8 cellular contexts compared by ENCODE assay signal in genomic region chr5:65825388-65826328, GRCh38.
DNase-seq lines count a peak whose midpoint lies in the region; ATAC-seq and TF ChIP-seq lines count a peak whose summit lies in the region.

No MANE protein-coding gene starts in this region.

- no peak overlapping the region for H3K4me3 ChIP-seq in tibial nerve

- no peaks in the 10 kb centered on the region for H3K9me3 Mint-ChIP-seq in naive B cell
- no peaks in the 10 kb centered on the region for H3K9me3 Mint-ChIP-seq in WTC11

- no peaks in the 10 kb centered on the region for H3K36me3 ChIP-seq in tibial nerve

- no peak for TF ChIP-seq EP300 in tibial nerve (IDR thresholded peaks at IDR 0.05)

- peak overlapping the region in 6 of 8 donors; percentile 8 to 66 (median 44) for H3K4me3 Mint-ChIP-seq in naive B cell
- no peak overlapping the region for H3K4me3 Mint-ChIP-seq in WTC11

- H3K27ac Mint-ChIP-seq in naive B cell (peak overlapping the region in 5 of 6 donors; percentile 28 to 90 (median 54)), WTC11 (no peak overlapping the region)

- H3K4me1 Mint-ChIP-seq in naive B cell (peaks cover 18 to 34% (median 20%) of the 10 kb centered on the region in 3 donors), WTC11 (no peaks in the 10 kb centered on the region)

- WGBS in tibial nerve, 2 donors: 85 to 88% methylated on average over 6 of the region's 6 CpGs

- no peak for TF ChIP-seq POLR2A in tibial nerve (IDR thresholded peaks at IDR 0.05)

- no peak overlapping the region for H3K27ac ChIP-seq in tibial nerve

- H3K9me3 ChIP-seq in tibial nerve: no peaks in the 10 kb centered on the region

- CTCF ChIA-PET in WTC11 (lab: Charles Lee): no interaction called here

- H3K36me3 Mint-ChIP-seq in naive B cell (peaks cover 0 to 6% of the 10 kb centered on the region in 2 donors), WTC11 (peaks cover 16% of the 10 kb centered on the region)

- ATAC-seq in GM19023 (IDR thresholded peaks at IDR 0.05; ENCODE audit: unreplicated experiment) (peak; percentile 73), HG02798 (IDR thresholded peaks at IDR 0.05; ENCODE audit: poor library complexity, unreplicated experiment) (peak; percentile 68), naive B cell (ENCODE audit: low read depth in 2 of 2) (peak; percentile 96), esophagus mucosa (no peak), WTC11 (no peak)

- H3K27me3 Mint-ChIP-seq in naive B cell: no peaks in the 10 kb centered on the region
- H3K27me3 Mint-ChIP-seq in WTC11 (ENCODE audit: low read depth): no peaks in the 10 kb centered on the region

- no peak for TF ChIP-seq CTCF in WTC11 (IDR thresholded peaks at IDR 0.05)
- TF ChIP-seq CTCF in tibial nerve (IDR thresholded peaks at IDR 0.05): no peak

- POLR2A ChIA-PET in WTC11 (lab: Charles Lee): no interaction called here

- H3K4me1 ChIP-seq in tibial nerve: peaks cover 0 to 26% (median 4%) of the 10 kb centered on the region in 4 donors

- DNase-seq in MV-4-11 (lab: John Stamatoyannopoulos, UW): peak; percentile 99
- peak; percentile 42 for DNase-seq in naive B cell
- DNase-seq in NCI-H510A treated with DMSO at 0.1 percent for 48 hours (lab: John Stamatoyannopoulos, UW): no peak
- DNase-seq in WTC11 (ENCODE audit: low spot score): no peak
- DNase-seq in tibial nerve (ENCODE audit: low spot score in 2 of 2): no peak

- no peaks in the 10 kb centered on the region for H3K27me3 ChIP-seq in tibial nerve

TF ChIP-seq in WTC11, 78 proteins besides CTCF, POLR2A, EP300 and RAD21:
- TF ChIP-seq SMAD3 (CRISPR knock-in tag; IDR thresholded peaks at IDR 0.05; ENCODE audit: borderline replicate concordance): no peak
- no peak for TF ChIP-seq PRRX2 (CRISPR knock-in tag; IDR thresholded peaks at IDR 0.05)
- TF ChIP-seq ZBTB21 (CRISPR knock-in tag; IDR thresholded peaks at IDR 0.05; ENCODE audit: borderline replicate concordance): no peak
- no peak for TF ChIP-seq MXD4 (CRISPR knock-in tag; IDR thresholded peaks at IDR 0.05; ENCODE audit: borderline replicate concordance)
- no peak for TF ChIP-seq ZNF121 (CRISPR knock-in tag; IDR thresholded peaks at IDR 0.05)
- TF ChIP-seq, protein P1, sequence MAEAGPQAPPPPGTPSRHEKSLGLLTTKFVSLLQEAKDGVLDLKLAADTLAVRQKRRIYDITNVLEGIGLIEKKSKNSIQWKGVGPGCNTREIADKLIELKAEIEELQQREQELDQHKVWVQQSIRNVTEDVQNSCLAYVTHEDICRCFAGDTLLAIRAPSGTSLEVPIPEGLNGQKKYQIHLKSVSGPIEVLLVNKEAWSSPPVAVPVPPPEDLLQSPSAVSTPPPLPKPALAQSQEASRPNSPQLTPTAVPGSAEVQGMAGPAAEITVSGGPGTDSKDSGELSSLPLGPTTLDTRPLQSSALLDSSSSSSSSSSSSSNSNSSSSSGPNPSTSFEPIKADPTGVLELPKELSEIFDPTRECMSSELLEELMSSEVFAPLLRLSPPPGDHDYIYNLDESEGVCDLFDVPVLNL (CRISPR knock-in tag; IDR thresholded peaks at IDR 0.05; ENCODE audit: borderline replicate concordance, low read depth): no peak
- TF ChIP-seq TP53 (CRISPR knock-in tag; IDR thresholded peaks at IDR 0.05): no peak
- TF ChIP-seq FOXP1 (CRISPR knock-in tag; IDR thresholded peaks at IDR 0.05; ENCODE audit: borderline replicate concordance): no peak
- no peak for TF ChIP-seq ATF1 (CRISPR knock-in tag; IDR thresholded peaks at IDR 0.05)
- no peak for TF ChIP-seq KAT7 (CRISPR knock-in tag; IDR thresholded peaks at IDR 0.05; ENCODE audit: borderline replicate concordance)
- no peak for TF ChIP-seq NFYB (CRISPR knock-in tag; conservative IDR thresholded peaks at IDR 0.05; ENCODE audit: low read depth)
- no peak for TF ChIP-seq OVOL2 (CRISPR knock-in tag; IDR thresholded peaks at IDR 0.05; ENCODE audit: borderline replicate concordance)

Comparison
In these comparisons a context has a peak if more than half of its experiments do, and no peak if none do; other contexts are left out.
1. ATAC-seq: peak in GM19023 (single experiment), HG02798 (single experiment) and naive B cell (2 of 2); none in esophagus mucosa (single experiment) and WTC11 (single experiment).
2. DNase-seq: peak in MV-4-11 (single experiment) and naive B cell (single experiment); none in NCI-H510A treated with DMSO at 0.1 percent for 48 hours (single experiment), WTC11 (single experiment) and tibial nerve (0 of 2).